Comparison of ENCODE assay signal across 19 cellular contexts in the genomic region with DNA sequence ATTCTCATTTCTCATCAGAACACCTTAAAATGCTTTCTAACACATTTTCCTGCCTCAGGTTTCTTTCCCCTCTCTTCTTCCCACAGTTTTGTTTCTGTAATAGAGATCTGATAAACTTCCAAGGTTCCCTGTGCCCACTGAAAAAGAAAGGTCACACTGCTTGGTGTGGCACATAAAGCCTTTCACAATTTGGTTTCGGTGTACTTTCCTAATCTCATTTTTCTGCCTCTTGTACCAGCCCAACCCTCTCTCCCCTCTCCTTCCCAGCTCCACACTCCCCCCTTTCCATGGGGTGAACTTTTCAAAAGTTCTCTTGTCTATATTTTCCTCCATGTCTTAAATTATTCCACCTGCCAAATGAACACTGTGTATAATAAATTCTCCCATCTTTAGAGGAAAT.
"Had no signal": no experiment of that assay in that cellular context is flagged by ENCODE, and none has a peak within 500 bp of the region (broad histone marks: within the 10 kb centered on the region; RNA-seq: fewer than 3 reads in every experiment).

No MANE protein-coding gene starts in this region.

- H3K36me3 Mint-ChIP-seq: immature natural killer cell; natural killer cell treated with Interleukin-12 subunit alpha and Interleukin-12 subunit beta and Interleukin-15 and Interleukin-18, amount 100 ng/mL, for 72 hours had no signal

- H3K27me3 Mint-ChIP-seq: activated CD8-positive, alpha-beta memory T cell treated with anti-CD3 and anti-CD28 coated beads, Interleukin-2, amount 10 ng/mL, durations not matched to agents 7 days and 5 days; natural killer cell treated with Interleukin-12 subunit alpha and Interleukin-12 subunit beta and Interleukin-15 and Interleukin-18, amount 100 ng/mL, for 72 hours had no signal

- H3K4me3 Mint-ChIP-seq: activated CD8-positive, alpha-beta memory T cell treated with anti-CD3 and anti-CD28 coated beads, Interleukin-2, amount 10 ng/mL, durations not matched to agents 7 days and 5 days; immature natural killer cell; natural killer cell treated with Interleukin-12 subunit alpha and Interleukin-12 subunit beta and Interleukin-15 and Interleukin-18, amount 100 ng/mL, for 72 hours; T-helper 2 cell treated with Interferon-gamma antibody and Interleukin-4, amounts not matched to agents 5 μg/mL and 100 μg/mL, for 36 hours had no signal

- H3K27ac Mint-ChIP-seq: activated CD8-positive, alpha-beta memory T cell treated with anti-CD3 and anti-CD28 coated beads, Interleukin-2, amount 10 ng/mL, durations not matched to agents 7 days and 5 days; T-helper 2 cell treated with Interferon-gamma antibody and Interleukin-4, amounts not matched to agents 5 μg/mL and 100 μg/mL, for 36 hours had no signal

- H3K9me3 Mint-ChIP-seq: immature natural killer cell; natural killer cell treated with Interleukin-12 subunit alpha and Interleukin-12 subunit beta and Interleukin-15 and Interleukin-18, amount 100 ng/mL, for 72 hours; T-helper 2 cell treated with Interferon-gamma antibody and Interleukin-4, amounts not matched to agents 5 μg/mL and 100 μg/mL, for 36 hours had no signal

- DNase-seq: activated CD4-positive, alpha-beta T cell treated with anti-CD3 and anti-CD28 coated beads, Interleukin-2, amount 50 U/mL, for 48 hours; activated CD4-positive, CD25-positive, alpha-beta regulatory T cell treated with anti-CD3 and anti-CD28 coated beads, Interleukin-2, amount 50 U/mL, for 72 hours; activated CD8-positive, alpha-beta memory T cell treated with anti-CD3 and anti-CD28 coated beads, Interleukin-2, amount 10 ng/mL, durations not matched to agents 7 days and 5 days; activated naive CD4-positive, alpha-beta T cell; activated T-cell treated with anti-CD3 and anti-CD28 coated beads, Interleukin-2, amount 50 U/mL, for 48 hours; dermis blood vessel endothelial cell; immature natural killer cell; left cardiac atrium; mucosa of descending colon; nucleus accumbens; right lobe of liver; SIG-M5; spleen; stimulated activated CD4-positive, alpha-beta T cell treated with anti-CD3 and anti-CD28 coated beads, Interleukin-1b, Interleukin-23, amount 100 ng/mL, for 48 hours; thyroid gland had no signal

- H3K36me3 ChIP-seq: adrenal gland, prostate gland, right lobe of liver, spleen, thyroid gland had no signal

- H3K27me3 ChIP-seq: adrenal gland, right lobe of liver, spleen, thyroid gland had no signal

- ATAC-seq: activated CD8-positive, alpha-beta memory T cell treated with anti-CD3 and anti-CD28 coated beads, Interleukin-2, amount 10 ng/mL, durations not matched to agents 7 days and 5 days; left cardiac atrium; mucosa of descending colon; natural killer cell treated with Interleukin-12 subunit alpha and Interleukin-12 subunit beta and Interleukin-15 and Interleukin-18, amount 100 ng/mL, for 72 hours had no signal

- H3K27ac ChIP-seq: prostate gland, right lobe of liver, spleen, thyroid gland had no signal

- H3K4me3 ChIP-seq: adrenal gland, mucosa of descending colon, prostate gland, right lobe of liver, spleen, thyroid gland had no signal

- H3K9me3 ChIP-seq: adrenal gland, mucosa of descending colon, prostate gland, right lobe of liver, spleen, thyroid gland had no signal
